Comparison of ENCODE assay signal across 24 cellular contexts in the genomic region with DNA sequence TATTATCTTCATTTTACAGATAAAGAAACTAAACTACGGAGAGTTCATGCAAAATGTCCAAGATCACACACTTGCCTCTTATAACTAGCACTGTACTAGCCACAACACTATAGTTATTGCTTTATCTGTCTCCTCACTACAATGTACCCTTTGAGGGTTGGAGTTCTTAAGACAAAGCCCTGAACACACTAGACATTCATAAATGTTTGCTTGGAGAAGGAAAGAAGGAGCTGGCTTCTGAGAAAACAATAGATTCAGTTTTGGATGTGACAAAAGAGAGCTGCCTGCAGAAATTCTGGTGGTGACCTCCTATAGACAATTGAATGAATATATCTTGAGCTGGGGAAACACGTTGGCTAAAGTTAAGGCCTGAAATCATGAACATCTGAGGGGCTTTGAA.
"Had no signal": no experiment of that assay in that cellular context is flagged by ENCODE, and none has a peak within 500 bp of the region (broad histone marks: within the 10 kb centered on the region; RNA-seq: fewer than 3 reads in every experiment).

No MANE protein-coding gene starts in this region.

- H3K79me2 ChIP-seq: hepatocyte had no signal

- H3K4me3 ChIP-seq: colonic mucosa, coronary artery, dorsolateral prefrontal cortex, esophagus muscularis mucosa, esophagus squamous epithelium, gastrocnemius medialis, gastroesophageal sphincter, heart left ventricle, heart right ventricle, hepatocyte had no signal

- H3K36me3 ChIP-seq: colonic mucosa, esophagus muscularis mucosa, gastrocnemius medialis, gastroesophageal sphincter, heart left ventricle, heart right ventricle had no signal

- ATAC-seq: effector memory CD8-positive, alpha-beta T cell; esophagus mucosa; foreskin keratinocyte; gastrocnemius medialis; gastroesophageal sphincter; heart left ventricle; heart right ventricle had no signal

- H3K27me3 ChIP-seq: colonic mucosa, dorsolateral prefrontal cortex, esophagus muscularis mucosa, esophagus squamous epithelium, foreskin keratinocyte, gastrocnemius medialis, gastroesophageal sphincter, heart right ventricle, hepatocyte had no signal

- DNase-seq: colonic mucosa; cortex of kidney; dermis blood vessel endothelial cell; dorsolateral prefrontal cortex; effector CD4-positive, alpha-beta T cell; effector CD8-positive, alpha-beta T cell; effector memory CD4-positive, alpha-beta T cell; effector memory CD8-positive, alpha-beta T cell; endodermal cell; erythroblast; esophagus squamous epithelium; foreskin fibroblast; foreskin keratinocyte; gastrocnemius medialis; glutamatergic neuron; head of caudate nucleus; heart left ventricle; heart right ventricle had no signal

- H3K27ac ChIP-seq: colonic mucosa, coronary artery, dorsolateral prefrontal cortex, epithelial cell of prostate, esophagus muscularis mucosa, esophagus squamous epithelium, foreskin keratinocyte, gastrocnemius medialis, gastroesophageal sphincter, heart left ventricle, heart right ventricle, hepatocyte had no signal

- H3K4me2 ChIP-seq: hepatocyte had no signal

- H2AFZ ChIP-seq: hepatocyte had no signal

- H3K4me1 ChIP-seq: colonic mucosa, esophagus muscularis mucosa, esophagus squamous epithelium, foreskin keratinocyte, gastrocnemius medialis, gastroesophageal sphincter, heart left ventricle, heart right ventricle had no signal

- H3K9me3 ChIP-seq: colonic mucosa, esophagus muscularis mucosa, esophagus squamous epithelium, gastrocnemius medialis had no signal
